ENCODE assay signal across 11 cellular contexts in the genomic region with DNA sequence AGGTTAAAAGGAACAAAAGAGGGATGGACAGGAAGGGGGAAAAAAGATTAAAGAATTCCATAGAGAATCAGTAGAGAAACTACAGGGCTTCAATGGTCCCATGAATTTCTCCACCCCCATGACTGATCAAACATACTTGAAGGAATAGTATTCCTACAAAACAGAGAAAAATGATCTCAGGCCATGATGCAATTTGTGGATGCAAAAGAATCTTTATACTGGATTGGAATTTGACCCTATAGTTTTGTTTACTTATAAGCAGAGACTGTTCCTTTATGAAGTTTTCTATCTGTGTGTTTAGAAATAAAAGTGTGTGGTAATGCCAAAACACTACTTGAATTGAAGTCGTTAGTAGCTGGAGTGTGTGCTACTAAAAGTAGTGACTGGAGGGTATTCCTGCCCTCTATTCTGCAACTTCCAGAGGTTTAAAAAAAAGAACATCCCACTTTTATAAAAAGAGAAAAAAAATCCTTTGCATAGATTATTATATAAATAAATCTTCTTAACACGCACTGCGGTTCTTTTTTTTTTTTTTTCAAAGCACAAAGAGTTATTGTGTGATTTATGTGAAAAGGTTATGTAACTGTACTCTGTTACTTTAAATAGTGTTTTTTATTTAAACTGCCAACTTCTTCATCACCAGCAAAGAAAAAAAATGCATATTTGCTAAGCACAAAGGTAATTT.
DNase-seq lines count a peak whose midpoint lies in the region; ATAC-seq and TF ChIP-seq lines count a peak whose summit lies in the region.
"Had no signal": no experiment of that assay in that cellular context is flagged by ENCODE, and none has a peak within 500 bp of the region (broad histone marks: within the 10 kb centered on the region; RNA-seq: fewer than 3 reads in every experiment).

No MANE protein-coding gene starts in this region.

- BruUV-seq in mammary epithelial cell (replicated peaks; lab: Mats Ljungman, UMichigan) = no TSS peak

- H3K36me3 ChIP-seq in mammary epithelial cell (ENCODE audit: insufficient read depth, low read length) (no peaks in the 10 kb centered on the region), muscle layer of colon (ENCODE audit: insufficient read depth, low read length) (no peaks in the 10 kb centered on the region)
- H3K36me3 ChIP-seq: HAP-1 had no signal

- in situ Hi-C loops in mammary epithelial cell (cut with MboI; ENCODE audit: low sequenced_read_pairs in 2 of 2) = no loop called here

- H3K27me3 ChIP-seq in mammary epithelial cell (ENCODE audit: insufficient read depth, low read length) (no peaks in the 10 kb centered on the region), muscle layer of colon (ENCODE audit: control insufficient read depth in 1 of 2, insufficient read depth in 2 of 2, low read length in 2 of 2) (no peaks in the 10 kb centered on the region)

- H2AFZ ChIP-seq in mammary epithelial cell (ENCODE audit: low read depth, low read length) = peak overlapping the region; percentile 61

- H3K4me1 ChIP-seq in mammary epithelial cell (ENCODE audit: insufficient read depth, low read length) = peaks cover 13% of the 10 kb centered on the region
- peaks cover 49% of the 10 kb centered on the region for H3K4me1 ChIP-seq in muscle layer of colon (ENCODE audit: insufficient read depth, low read length)

- TF ChIP-seq CTCF in AG04449 (IDR thresholded peaks at IDR 0.05; ENCODE audit: insufficient read depth, low read length, missing control alignments) = no peak
- TF ChIP-seq CTCF in mammary epithelial cell (conservative IDR thresholded peaks at IDR 0.05 in 1 of 2, IDR thresholded peaks at IDR 0.05 in 1 of 2; ENCODE audit: extremely low read depth in 1 of 2, insufficient read depth in 1 of 2, low read depth in 1 of 2, low read length in 2 of 2) = no peak

- H3K9me3 ChIP-seq in mammary epithelial cell (replicated peaks; ENCODE audit: insufficient read depth, low read length) (no peaks in the 10 kb centered on the region), muscle layer of colon (ENCODE audit: low read length) (no peaks in the 10 kb centered on the region)
- H3K9me3 ChIP-seq: HAP-1 had no signal

- H3K79me2 ChIP-seq in mammary epithelial cell (ENCODE audit: insufficient read depth, low read length) = no peaks in the 10 kb centered on the region

- no peak overlapping the region for H3K4me2 ChIP-seq in mammary epithelial cell (ENCODE audit: insufficient read depth, low read depth, low read length)

- no peak for ATAC-seq in HG02759 (IDR thresholded peaks at IDR 0.05; ENCODE audit: unreplicated experiment)

- intact Hi-C loops in mammary epithelial cell (cut with micrococcal nuclease) = no loop called here

- H3K9ac ChIP-seq in mammary epithelial cell (ENCODE audit: insufficient read depth, low read length) = no peak overlapping the region
- H3K9ac ChIP-seq in muscle layer of colon (ENCODE audit: low read length) = no peak overlapping the region

- dilution Hi-C loops in mammary epithelial cell (cut with HindIII; ENCODE audit: low sequenced_read_pairs) = no loop called here

- CTCF ChIA-PET in AG04449 (lab: Yijun Ruan, JAX) (interaction anchor here (1.1 kb wide), 1 partner anchor 10 kb away, joined by 3 read pairs; no protein-coding TSS in a partner anchor), mammary epithelial cell (lab: Charles Lee; ENCODE audit: low non-redundant PET) (no interaction called here)

- H3K27ac ChIP-seq in mammary epithelial cell (ENCODE audit: insufficient read depth, low read depth, low read length) (no peak overlapping the region), muscle layer of colon (ENCODE audit: low read depth, low read length) (peak overlapping the region; percentile 59)

- H4K20me1 ChIP-seq in mammary epithelial cell (ENCODE audit: insufficient read depth, low read length) = no peaks in the 10 kb centered on the region

- DNase-seq in AG04449 (ENCODE audit: low read depth, low spot score) = peak; percentile 80
- DNase-seq in MV-4-11 (lab: John Stamatoyannopoulos, UW) = peak; percentile 53
- no peak for DNase-seq in mammary epithelial cell
- DNase-seq in epidermal melanocyte (ENCODE audit: insufficient read length, low spot score) = no peak
- no peak for DNase-seq in RPMI8226
- no peak for DNase-seq in AG08395 (ENCODE audit: low spot score)
- DNase-seq: activated CD8-positive, alpha-beta memory T cell treated with anti-CD3 and anti-CD28 coated beads, Interleukin-2, amount 50 U/mL, for 48 hours; Right ventricle myocardium superior had no signal

- WGBS in mammary epithelial cell (ENCODE audit: low coverage, missing lambda C conversion rate) = 20% methylated on average over 3 of the region's 3 CpGs

- H3K4me3 ChIP-seq in AG04449 (ENCODE audit: low read depth, low read length) (no peak overlapping the region), mammary epithelial cell (replicated peaks in 1 of 3; ENCODE audit: insufficient read depth in 1 of 3, low read depth in 2 of 3, low read length in 3 of 3) (no peak overlapping the region), muscle layer of colon (ENCODE audit: low read depth in 1 of 2, low read length in 2 of 2) (no peak overlapping the region)
- H3K4me3 ChIP-seq: HAP-1 had no signal

- POLR2A ChIA-PET in AG04449 (lab: Yijun Ruan, JAX) = interaction anchor here (0.7 to 2.7 kb wide), 3 partner anchors 44 to 216 kb away, joined by 4 to 35 read pairs (median 5); a partner anchor contains a TSS

Comparison
In these comparisons a context has a peak if more than half of its experiments do, and no peak if none do; other contexts are left out.
1. DNase-seq: peak in AG04449 (single experiment) and MV-4-11 (single experiment); none in mammary epithelial cell (single experiment), epidermal melanocyte (single experiment), RPMI8226 (single experiment) and AG08395 (single experiment).